28 cellular contexts compared by ENCODE assay signal in genomic region chr16:24427840-24428239, GRCh38.
"Had no signal": no experiment of that assay in that cellular context is flagged by ENCODE, and none has a peak within 500 bp of the region (broad histone marks: within the 10 kb centered on the region; RNA-seq: fewer than 3 reads in every experiment).

No MANE protein-coding gene starts in this region.

- H3K27ac ChIP-seq: epithelial cell of prostate, esophagus squamous epithelium, gastrocnemius medialis, heart right ventricle, left lung, lower lobe of right lung had no signal

- DNase-seq: cortex of kidney; effector CD8-positive, alpha-beta T cell; effector memory CD8-positive, alpha-beta T cell; endodermal cell; erythroblast; esophagus squamous epithelium; foreskin fibroblast; foreskin melanocyte; gastrocnemius medialis; glutamatergic neuron; head of caudate nucleus; heart right ventricle; hippocampal formation; left cardiac atrium; left lung; left ventricle myocardium superior; lower lobe of right lung; mesenchymal stem cell; mucosa of descending colon; naive B cell; naive thymus-derived CD8-positive, alpha-beta T cell had no signal

- ATAC-seq: effector memory CD8-positive, alpha-beta T cell; esophagus mucosa; gastrocnemius medialis; heart right ventricle; left cardiac atrium; left lung; left ventricle myocardium superior; lower lobe of right lung; mucosa of descending colon; naive thymus-derived CD8-positive, alpha-beta T cell had no signal

- H3K9me3 ChIP-seq: esophagus squamous epithelium, gastrocnemius medialis, left lung, lower lobe of right lung, mucosa of descending colon had no signal

- FAIRE-seq: endometrium, islet of Langerhans, keratinocyte had no signal

- H3K36me3 ChIP-seq: esophagus squamous epithelium, gastrocnemius medialis, heart right ventricle, left lung, lower lobe of right lung had no signal

- H3K36me3 Mint-ChIP-seq: mesothelial cell of epicardium; naive B cell; naive thymus-derived CD8-positive, alpha-beta T cell had no signal

- H3K4me3 ChIP-seq: esophagus squamous epithelium, gastrocnemius medialis, heart right ventricle, left lung, lower lobe of right lung, mucosa of descending colon had no signal

- H3K4me1 ChIP-seq: esophagus squamous epithelium, gastrocnemius medialis, heart right ventricle, left lung, lower lobe of right lung had no signal

- H3K27ac Mint-ChIP-seq: dendritic cell treated with granulocyte-macrophage colony-stimulating factor and Interleukin-4, amounts not matched to agents 40 ng/mL and 50 ng/mL, for 4 days; effector memory CD8-positive, alpha-beta T cell; endodermal cell; mesothelial cell of epicardium; naive B cell; naive thymus-derived CD8-positive, alpha-beta T cell had no signal

- H3K4me1 Mint-ChIP-seq: mesothelial cell of epicardium, naive B cell had no signal

- H3K27me3 ChIP-seq: gastrocnemius medialis, left lung had no signal

- H3K9me3 Mint-ChIP-seq: dendritic cell treated with granulocyte-macrophage colony-stimulating factor and Interleukin-4, amounts not matched to agents 40 ng/mL and 50 ng/mL, for 4 days; effector memory CD8-positive, alpha-beta T cell had no signal

- H3K4me3 Mint-ChIP-seq: dendritic cell treated with granulocyte-macrophage colony-stimulating factor and Interleukin-4, amounts not matched to agents 40 ng/mL and 50 ng/mL, for 4 days; effector memory CD8-positive, alpha-beta T cell; endodermal cell; mesothelial cell of epicardium; naive B cell; naive thymus-derived CD8-positive, alpha-beta T cell had no signal
